1 cellular context compared by ENCODE assay signal in genomic region chr6:92777146-92777740, GRCh38.
TF ChIP-seq lines count a peak whose summit lies in the region.

No MANE protein-coding gene starts in this region.

TF ChIP-seq in WTC11, 78 proteins besides CTCF, POLR2A, EP300 and RAD21 (continued from another document):
- TF ChIP-seq MLX (CRISPR knock-in tag; IDR thresholded peaks at IDR 0.05), result no peak
- no peak for TF ChIP-seq SMAD4 (CRISPR knock-in tag; IDR thresholded peaks at IDR 0.05)
- no peak for TF ChIP-seq NR1H2 (CRISPR knock-in tag; IDR thresholded peaks at IDR 0.05)
